Comparison of ENCODE assay signal across 9 cellular contexts in genomic region chr17:1379930-1380313, GRCh38. TPM values are rescaled to one million over a fixed set of nuclear protein-coding genes. Genes with fewer than 3 reads are reported as not detected.
DNase-seq lines count a peak whose midpoint lies in the region; ATAC-seq and TF ChIP-seq lines count a peak whose summit lies in the region.
"Had no signal": no experiment of that assay in that cellular context is flagged by ENCODE, and none has a peak within 500 bp of the region (broad histone marks: within the 10 kb centered on the region; RNA-seq: fewer than 3 reads in every experiment).

No MANE protein-coding gene starts in this region.

- ATAC-seq in Right ventricle myocardium inferior = no peak
- peak; percentile 12 for ATAC-seq in activated CD8-positive, alpha-beta T cell treated with anti-CD3 and anti-CD28 coated beads, Interleukin-2, amount 10 ng/mL, durations not matched to agents 7 days and 5 days
- ATAC-seq in GM21576 (IDR thresholded peaks at IDR 0.05; ENCODE audit: unreplicated experiment) = no peak

- no peak overlapping the region for H3K4me3 ChIP-seq in cardiac muscle cell

- peak overlapping the region; percentile 69 for H3K27ac ChIP-seq in cardiac muscle cell
- H3K27ac ChIP-seq in temporal lobe (ENCODE audit: low read depth, low read length) = peak overlapping the region; percentile 68

- H3K4me1 Mint-ChIP-seq in activated CD8-positive, alpha-beta T cell treated with anti-CD3 and anti-CD28 coated beads, Interleukin-2, amount 10 ng/mL, durations not matched to agents 7 days and 5 days (ENCODE audit: low read depth) = peaks cover 67% of the 10 kb centered on the region
- H3K4me1 Mint-ChIP-seq in glutamatergic neuron (ENCODE audit: low read depth, unreplicated experiment) = peaks cover 37% of the 10 kb centered on the region

- H3K9me3 ChIP-seq in cardiac muscle cell (ENCODE audit: low read depth) = no peaks in the 10 kb centered on the region

- peaks cover 30% of the 10 kb centered on the region for H3K36me3 Mint-ChIP-seq in activated CD8-positive, alpha-beta T cell treated with anti-CD3 and anti-CD28 coated beads, Interleukin-2, amount 10 ng/mL, durations not matched to agents 7 days and 5 days (ENCODE audit: low read depth)
- H3K36me3 Mint-ChIP-seq in glutamatergic neuron (ENCODE audit: unreplicated experiment) = no peaks in the 10 kb centered on the region

- CTCF ChIA-PET in activated CD8-positive, alpha-beta T cell treated with anti-CD3 and anti-CD28 coated beads, Interleukin-2, amount 10 ng/mL, durations not matched to agents 7 days and 5 days (lab: Charles Lee) = interaction anchor here (1.1 to 2.9 kb wide), 5 partner anchors 12 to 250 kb away, joined by 4 to 37 read pairs (median 7); no protein-coding TSS in a partner anchor

- H3K27ac Mint-ChIP-seq in activated CD8-positive, alpha-beta T cell treated with anti-CD3 and anti-CD28 coated beads, Interleukin-2, amount 10 ng/mL, durations not matched to agents 7 days and 5 days = peak overlapping the region; percentile 26
- H3K27ac Mint-ChIP-seq in glutamatergic neuron (ENCODE audit: unreplicated experiment) = peak overlapping the region; percentile 49

- H3K27me3 Mint-ChIP-seq in activated CD8-positive, alpha-beta T cell treated with anti-CD3 and anti-CD28 coated beads, Interleukin-2, amount 10 ng/mL, durations not matched to agents 7 days and 5 days (ENCODE audit: low read depth) = no peaks in the 10 kb centered on the region
- peaks cover 3% of the 10 kb centered on the region for H3K27me3 Mint-ChIP-seq in glutamatergic neuron (ENCODE audit: unreplicated experiment)

- H3K36me3 ChIP-seq in cardiac muscle cell = no peaks in the 10 kb centered on the region

- POLR2A ChIA-PET in activated CD8-positive, alpha-beta T cell treated with anti-CD3 and anti-CD28 coated beads, Interleukin-2, amount 10 ng/mL, durations not matched to agents 7 days and 5 days (lab: Charles Lee) = no interaction called here

- peaks cover 24% of the 10 kb centered on the region for H3K4me1 ChIP-seq in cardiac muscle cell (ENCODE audit: low read depth)

- H3K9me3 Mint-ChIP-seq in activated CD8-positive, alpha-beta T cell treated with anti-CD3 and anti-CD28 coated beads, Interleukin-2, amount 10 ng/mL, durations not matched to agents 7 days and 5 days (ENCODE audit: insufficient read depth) = no peaks in the 10 kb centered on the region
- H3K9me3 Mint-ChIP-seq in glutamatergic neuron (ENCODE audit: unreplicated experiment) = peaks cover 4% of the 10 kb centered on the region

- no peak overlapping the region for H3K4me3 Mint-ChIP-seq in activated CD8-positive, alpha-beta T cell treated with anti-CD3 and anti-CD28 coated beads, Interleukin-2, amount 10 ng/mL, durations not matched to agents 7 days and 5 days
- H3K4me3 Mint-ChIP-seq in glutamatergic neuron (ENCODE audit: unreplicated experiment) = no peak overlapping the region

- no peaks in the 10 kb centered on the region for H3K27me3 ChIP-seq in cardiac muscle cell

- TF ChIP-seq CTCF in cardiac muscle cell (IDR thresholded peaks at IDR 0.05; ENCODE audit: low read depth, low read length) (no peak), glutamatergic neuron (IDR thresholded peaks at IDR 0.05; ENCODE audit: partially characterized antibody, unreplicated experiment) (no peak)

- intact Hi-C loops in Right ventricle myocardium inferior (cut with DNase I) = no loop called here

- DNase-seq in cardiac muscle cell (ENCODE audit: low read depth in 1 of 2, low spot score in 1 of 2) = no peak
- no peak for DNase-seq in Right ventricle myocardium inferior (ENCODE audit: missing footprints)
- no peak for DNase-seq in activated CD8-positive, alpha-beta T cell treated with anti-CD3 and anti-CD28 coated beads, Interleukin-2, amount 10 ng/mL, durations not matched to agents 7 days and 5 days
- DNase-seq in glutamatergic neuron = no peak
- DNase-seq in NCI-H226 = no peak
- DNase-seq in EL = no peak
- DNase-seq: MV-4-11 had no signal

RNA-seq across cellular contexts. Expression of gene YWHAE, which starts 20.1 kb away (rescaled TPM):
- total RNA-seq in cardiac muscle cell = 1,409 and 2,297 TPM in 2 replicates
- 658 and 685 TPM in 2 replicates for polyA plus RNA-seq in cardiac muscle cell
- total RNA-seq in Right ventricle myocardium inferior = 640 TPM
- 100 to 1,000 TPM; 393 to 414 TPM for total RNA-seq in activated CD8-positive, alpha-beta T cell treated with anti-CD3 and anti-CD28 coated beads, Interleukin-2, amount 10 ng/mL, durations not matched to agents 7 days and 5 days
- total RNA-seq in glutamatergic neuron (ENCODE audit: unreplicated experiment) = 1,106 TPM
- total RNA-seq in temporal lobe = 690 TPM
